ENCODE assay signal across 11 cellular contexts in the genomic region with DNA sequence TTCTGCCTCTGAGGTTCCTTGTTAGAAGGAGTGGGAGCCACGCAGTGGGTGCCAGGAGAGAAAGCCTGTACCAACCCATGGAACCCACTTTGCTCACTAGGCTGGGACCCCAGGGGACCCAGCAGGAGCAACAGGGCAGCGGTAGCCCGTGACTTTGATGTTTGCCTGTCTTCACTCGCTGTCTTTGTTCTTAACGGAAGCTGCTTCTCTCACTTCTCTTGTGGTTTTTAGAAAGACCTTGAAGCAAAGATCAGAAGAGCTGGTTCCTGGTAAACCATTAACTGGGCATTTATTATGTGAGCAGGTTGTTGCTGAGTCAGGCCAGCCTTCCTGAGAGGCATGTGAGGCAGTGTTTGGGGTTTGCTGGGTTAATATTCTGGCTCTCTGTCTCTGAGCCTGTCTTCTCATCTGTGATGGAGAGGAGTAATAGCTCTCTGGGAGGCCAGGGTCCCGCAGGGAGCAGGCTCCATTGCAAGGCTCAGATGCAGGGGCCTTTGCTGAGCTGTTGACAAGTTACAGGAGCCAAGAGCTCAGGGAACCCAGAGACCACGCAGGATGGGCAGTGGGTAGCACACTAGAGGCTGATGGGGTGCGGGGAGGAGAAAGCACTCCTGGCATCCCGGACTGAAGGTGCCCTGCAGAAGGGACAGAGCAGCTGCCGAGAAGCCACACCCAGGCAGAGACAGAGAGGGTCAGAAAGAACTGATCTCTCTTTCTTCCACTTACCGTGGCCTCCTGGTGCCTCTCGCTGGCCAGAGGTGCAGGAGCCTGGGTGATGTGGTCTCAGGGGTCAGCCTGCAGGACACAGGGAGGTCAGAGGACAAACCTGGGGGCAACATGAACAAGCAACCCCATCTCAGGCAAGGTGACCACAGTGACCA.
DNase-seq lines count a peak whose midpoint lies in the region; ATAC-seq, FAIRE-seq and TF ChIP-seq lines count a peak whose summit lies in the region.
"Had no signal": no experiment of that assay in that cellular context is flagged by ENCODE, and none has a peak within 500 bp of the region (broad histone marks: within the 10 kb centered on the region; RNA-seq: fewer than 3 reads in every experiment).

No MANE protein-coding gene starts in this region.

- peak; percentile 94 for ATAC-seq in HG02678 (IDR thresholded peaks at IDR 0.05; ENCODE audit: unreplicated experiment)
- peak; percentile 75 for ATAC-seq in HG03558 (IDR thresholded peaks at IDR 0.05; ENCODE audit: extremely low read depth, unreplicated experiment)
- no peak for ATAC-seq in GM21717 (IDR thresholded peaks at IDR 0.05; ENCODE audit: unreplicated experiment)

- H3K27ac ChIP-seq in Peyer's patch (no peak overlapping the region), left ventricle myocardium inferior (replicated peaks) (no peak overlapping the region)
- H3K27ac ChIP-seq: PC-9, upper lobe of left lung had no signal

- peak; percentile 99 for FAIRE-seq in GM19239 (lab: Jason Lieb, UNC)

- H3K36me3 ChIP-seq in Peyer's patch (no peaks in the 10 kb centered on the region), left ventricle myocardium inferior (no peaks in the 10 kb centered on the region)
- H3K36me3 ChIP-seq: upper lobe of left lung had no signal

- H3K9me3 ChIP-seq in Peyer's patch (no peaks in the 10 kb centered on the region), left ventricle myocardium inferior (replicated peaks) (no peaks in the 10 kb centered on the region)
- H3K9me3 ChIP-seq: upper lobe of left lung had no signal

- H3K4me1 ChIP-seq in Peyer's patch (no peaks in the 10 kb centered on the region), left ventricle myocardium inferior (no peaks in the 10 kb centered on the region)
- H3K4me1 ChIP-seq: upper lobe of left lung had no signal

- TF ChIP-seq POLR2A in Peyer's patch (IDR thresholded peaks at IDR 0.05), result no peak

- intact Hi-C loops in left ventricle myocardium inferior (cut with micrococcal nuclease), result no loop called here

- no peak overlapping the region for H3K4me3 ChIP-seq in Peyer's patch
- H3K4me3 ChIP-seq in left ventricle myocardium inferior, result no peak overlapping the region
- H3K4me3 ChIP-seq: PC-9, upper lobe of left lung had no signal

- DNase-seq in GM19239 (ENCODE audit: insufficient read length, low spot score) (peak; percentile 63), renal cortical epithelial cell (ENCODE audit: low read depth) (peak; percentile 90), NCI-H2227 (lab: John Stamatoyannopoulos, UW; ENCODE audit: unreplicated experiment) (no peak), Peyer's patch (no peak), left ventricle myocardium inferior (no peak)
- DNase-seq: NCI-H1092, PC-9, upper lobe of left lung had no signal

- H3K27me3 ChIP-seq in Peyer's patch (no peaks in the 10 kb centered on the region), left ventricle myocardium inferior (ENCODE audit: low read depth) (peaks cover 90% of the 10 kb centered on the region)
- H3K27me3 ChIP-seq: upper lobe of left lung had no signal

- no peak for TF ChIP-seq CTCF in Peyer's patch (IDR thresholded peaks at IDR 0.05)
- TF ChIP-seq CTCF in left ventricle myocardium inferior (IDR thresholded peaks at IDR 0.05; ENCODE audit: borderline replicate concordance), result no peak

Comparison
In these comparisons a context has a peak if more than half of its experiments do, and no peak if none do; other contexts are left out.
1. DNase-seq: peak in GM19239 (single experiment) and renal cortical epithelial cell (single experiment); none in NCI-H2227 (single experiment), Peyer's patch (0 of 3) and left ventricle myocardium inferior (single experiment).